Comparison of ENCODE assay signal across 7 cellular contexts in the genomic region with DNA sequence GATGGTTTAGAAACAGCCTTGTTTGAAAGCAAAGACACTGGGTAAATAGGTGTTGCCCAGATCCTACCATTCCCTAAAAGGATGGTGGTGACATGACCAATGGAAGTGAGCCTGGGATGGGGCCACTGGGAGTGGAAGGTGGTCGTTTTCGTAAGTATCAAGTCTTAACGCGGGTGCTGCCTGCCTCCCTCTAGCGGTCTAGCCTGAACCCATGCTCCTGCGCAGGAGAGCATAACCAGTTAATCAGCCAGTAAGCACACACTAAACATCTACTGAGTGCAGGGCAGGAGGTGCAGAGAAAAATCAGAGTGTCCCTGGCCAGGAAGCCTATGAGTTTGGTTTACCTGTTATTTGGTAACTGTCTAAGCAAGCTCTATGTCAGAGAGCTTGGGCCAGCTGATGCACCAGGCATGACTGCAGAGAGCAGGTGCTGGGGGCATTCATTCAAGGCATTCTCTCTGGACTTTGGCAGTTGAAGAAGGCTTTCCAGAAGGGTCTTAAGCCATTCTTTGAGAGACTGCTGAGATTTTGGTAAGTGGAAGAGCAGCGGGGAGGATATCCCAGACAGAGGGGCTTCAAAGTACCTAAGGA. TPM values are rescaled to one million over a fixed set of nuclear protein-coding genes. Genes with fewer than 3 reads are reported as not detected.
DNase-seq lines count a peak whose midpoint lies in the region; ATAC-seq and TF ChIP-seq lines count a peak whose summit lies in the region.

No MANE protein-coding gene starts in this region.

- CTCF ChIA-PET in GM10248 (lab: Yijun Ruan, JAX): interaction anchor here (1.2 to 2.5 kb wide), 3 partner anchors 9 to 211 kb away, joined by 3 to 13 read pairs (median 8); no protein-coding TSS in a partner anchor

- DNase-seq in GM10248 (ENCODE audit: extremely low spot score): peak; percentile 46
- DNase-seq in NCI-H1694 treated with DMSO at 0.1 percent for 48 hours (lab: John Stamatoyannopoulos, UW): peak; percentile 39
- peak; percentile 11 for DNase-seq in cortex of kidney (lab: John Stamatoyannopoulos, UW)
- peak; percentile 24 for DNase-seq in myocyte (ENCODE audit: low read depth)
- no peak for DNase-seq in NCI-H2029 treated with DMSO at 0.1 percent for 48 hours (lab: John Stamatoyannopoulos, UW)

- POLR2A ChIA-PET in GM10248 (lab: Yijun Ruan, JAX): no interaction called here

- TF ChIP-seq CTCF in GM10248 (IDR thresholded peaks at IDR 0.05; ENCODE audit: control extremely low read depth, extremely low read depth, low read depth, missing control alignments): peak; percentile 56

- ATAC-seq in GM21526 (IDR thresholded peaks at IDR 0.05; ENCODE audit: low FRiP score, unreplicated experiment) (no peak), GM19467 (IDR thresholded peaks at IDR 0.05; ENCODE audit: unreplicated experiment) (no peak)

RNA-seq across cellular contexts. Expression of gene GARIN1A, which starts 0.9 kb away (rescaled TPM):
- total RNA-seq in myocyte: 1.3 and 1.5 TPM in 2 replicates
- polyA plus RNA-seq in myocyte (2012): 3.8 TPM
